In the genomic region with DNA sequence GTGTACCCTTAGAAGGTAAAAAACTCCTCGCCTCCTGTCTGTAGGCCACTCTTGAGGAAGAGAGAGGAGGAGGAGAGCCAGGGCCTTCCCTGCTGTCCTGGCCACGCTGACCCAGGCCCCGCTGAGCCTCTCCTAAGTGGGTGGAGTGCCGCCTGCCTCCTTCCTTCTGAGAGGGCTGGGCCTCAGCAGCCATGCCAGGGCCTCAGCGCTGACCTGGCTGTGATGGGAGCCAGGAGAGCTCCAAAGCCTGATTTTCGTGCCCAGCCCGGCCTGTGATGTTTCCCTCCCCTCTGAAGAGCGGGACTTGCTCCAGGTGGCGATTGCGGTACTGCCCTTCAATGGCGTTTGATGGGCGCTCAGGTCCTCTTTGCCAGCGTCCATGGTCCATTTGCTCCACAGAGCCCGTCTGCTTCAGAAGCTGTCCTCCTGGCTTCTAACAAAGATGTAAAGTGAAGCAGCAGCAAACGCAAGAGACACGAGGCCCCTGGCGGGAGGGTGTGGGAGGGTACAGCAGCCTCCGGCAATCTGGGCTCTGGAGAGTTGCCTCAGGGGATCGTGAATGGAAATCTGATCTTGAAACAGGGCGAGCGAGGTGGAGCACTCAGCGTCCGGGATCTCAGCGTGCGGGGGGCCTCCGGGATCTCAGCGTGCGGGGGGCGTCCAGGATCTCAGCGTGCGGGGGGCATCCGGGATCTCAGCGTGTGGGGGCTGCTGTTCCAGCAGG, we compare ENCODE assay signal across 20 cellular contexts.
DNase-seq lines count a peak whose midpoint lies in the region; ATAC-seq and TF ChIP-seq lines count a peak whose summit lies in the region.
"Had no signal": no experiment of that assay in that cellular context is flagged by ENCODE, and none has a peak within 500 bp of the region (broad histone marks: within the 10 kb centered on the region; RNA-seq: fewer than 3 reads in every experiment).

No MANE protein-coding gene starts in this region.

- peaks cover 45% of the 10 kb centered on the region for H3K4me1 Mint-ChIP-seq in neural progenitor cell

- intact Hi-C loops in IMR-90 (cut with micrococcal nuclease), result no loop called here

- H2BK5ac ChIP-seq in IMR-90 (ENCODE audit: low read depth, low read length, poor library complexity, severe bottlenecking), result no peak overlapping the region

- no peaks in the 10 kb centered on the region for H3K36me3 ChIP-seq in BE2C
- H3K36me3 ChIP-seq in IMR-90 (ENCODE audit: control insufficient read depth, insufficient read depth, low read length), result no peaks in the 10 kb centered on the region
- no peaks in the 10 kb centered on the region for H3K36me3 ChIP-seq in neural progenitor cell
- H3K36me3 ChIP-seq in H7 (replicated peaks; ENCODE audit: control insufficient read depth, insufficient read depth, low read length), result no peaks in the 10 kb centered on the region

- no peak overlapping the region for H2AK9ac ChIP-seq in IMR-90 (replicated peaks; ENCODE audit: low read depth, low read length, poor library complexity)

- no peaks in the 10 kb centered on the region for H3K9me3 Mint-ChIP-seq in neural progenitor cell
- H3K9me3 Mint-ChIP-seq: activated CD4-positive, alpha-beta memory T cell treated with anti-CD3 and anti-CD28 coated beads for 36 hours; activated naive CD4-positive, alpha-beta T cell treated with anti-CD3 and anti-CD28 coated beads for 36 hours; activated T-cell treated with anti-CD3 and anti-CD28 coated beads, Interleukin-2, amount 50 U/mL, for 24 hours; natural killer cell treated with Interleukin-12 subunit alpha and Interleukin-12 subunit beta and Interleukin-15 and Interleukin-18, amount 100 ng/mL, for 72 hours; T-helper 1 cell treated with Interleukin-12 subunit alpha and Interleukin-12 subunit beta and Interleukin-4 antibody, amounts not matched to agents 30 μg/mL and 1 μg/mL, for 36 hours had no signal

- POLR2A ChIA-PET in IMR-90 (lab: Charles Lee; ENCODE audit: unreplicated experiment), result no interaction called here

- peak overlapping the region; percentile 72 for H3K27ac Mint-ChIP-seq in neural progenitor cell
- H3K27ac Mint-ChIP-seq: activated CD4-positive, alpha-beta memory T cell treated with anti-CD3 and anti-CD28 coated beads for 36 hours; activated naive CD4-positive, alpha-beta T cell treated with anti-CD3 and anti-CD28 coated beads for 36 hours; activated T-cell treated with anti-CD3 and anti-CD28 coated beads, Interleukin-2, amount 50 U/mL, for 24 hours; natural killer cell treated with Interleukin-12 subunit alpha and Interleukin-12 subunit beta and Interleukin-15 and Interleukin-18, amount 100 ng/mL, for 72 hours; T-helper 1 cell treated with Interleukin-12 subunit alpha and Interleukin-12 subunit beta and Interleukin-4 antibody, amounts not matched to agents 30 μg/mL and 1 μg/mL, for 36 hours had no signal

- peak overlapping the region; percentile 40; the same call in 1 of the 2 replicates for H2BK20ac ChIP-seq in IMR-90 (ENCODE audit: low read depth, low read length)

- H3K14ac ChIP-seq in IMR-90 (replicated peaks; ENCODE audit: low read depth, low read length), result no peak overlapping the region

- no peak overlapping the region for H3K4me3 Mint-ChIP-seq in neural progenitor cell
- H3K4me3 Mint-ChIP-seq: activated CD4-positive, alpha-beta memory T cell treated with anti-CD3 and anti-CD28 coated beads for 36 hours; activated naive CD4-positive, alpha-beta T cell treated with anti-CD3 and anti-CD28 coated beads for 36 hours; activated T-cell treated with anti-CD3 and anti-CD28 coated beads, Interleukin-2, amount 50 U/mL, for 24 hours; natural killer cell treated with Interleukin-12 subunit alpha and Interleukin-12 subunit beta and Interleukin-15 and Interleukin-18, amount 100 ng/mL, for 72 hours; T-helper 1 cell treated with Interleukin-12 subunit alpha and Interleukin-12 subunit beta and Interleukin-4 antibody, amounts not matched to agents 30 μg/mL and 1 μg/mL, for 36 hours had no signal

- H3F3A ChIP-seq in neural progenitor cell (ENCODE audit: low read depth), result no peaks in the 10 kb centered on the region

- no peak overlapping the region for H4K8ac ChIP-seq in IMR-90 (ENCODE audit: low read depth in 2 of 2, low read length in 2 of 2)

- WGBS in IMR-90 (ENCODE audit: extremely low coverage in 2 of 2, insufficient read length in 1 of 2), 2 experiments, result 89% methylated on average over 22 of the region's 33 CpGs; no CpG with 5 or more reads in 1 of the 2 experiments

- in situ Hi-C loops in IMR-90 (cut with MboI; ENCODE audit: low sequenced_read_pairs), result no loop called here

- no peak overlapping the region; the same call in 1 of the 2 replicates for H4K5ac ChIP-seq in IMR-90 (ENCODE audit: low read depth, low read length)

- H2BK120ac ChIP-seq in IMR-90 (ENCODE audit: low read depth, low read length), result peak overlapping the region; percentile 75

- H3K9ac ChIP-seq in IMR-90 (ENCODE audit: low read depth, low read length) (no peak overlapping the region), neural progenitor cell (no peak overlapping the region)

- no peak overlapping the region for H3K23ac ChIP-seq in IMR-90 (ENCODE audit: low read depth, low read length)

- H3K27me3 Mint-ChIP-seq in neural progenitor cell (ENCODE audit: insufficient read depth, low read depth), result peaks cover 22% of the 10 kb centered on the region
- H3K27me3 Mint-ChIP-seq: activated CD4-positive, alpha-beta memory T cell treated with anti-CD3 and anti-CD28 coated beads for 36 hours; activated T-cell treated with anti-CD3 and anti-CD28 coated beads, Interleukin-2, amount 50 U/mL, for 24 hours; natural killer cell treated with Interleukin-12 subunit alpha and Interleukin-12 subunit beta and Interleukin-15 and Interleukin-18, amount 100 ng/mL, for 72 hours had no signal

- H3K9me3 ChIP-seq in BE2C (no peaks in the 10 kb centered on the region), IMR-90 (ENCODE audit: control insufficient read depth, insufficient read depth, low read length) (no peaks in the 10 kb centered on the region), neural progenitor cell (ENCODE audit: low read depth) (no peaks in the 10 kb centered on the region)
- H3K9me3 ChIP-seq: psoas muscle, spleen had no signal

- peak overlapping the region; percentile 74 for H3K4ac ChIP-seq in IMR-90 (ENCODE audit: low read depth, low read length)

- no peak overlapping the region for H2AFZ ChIP-seq in IMR-90 (replicated peaks; ENCODE audit: low read length, poor library complexity)
- H2AFZ ChIP-seq in neural progenitor cell (replicated peaks), result no peak overlapping the region

- dilution Hi-C loops in IMR-90 (cut with HindIII; ENCODE audit: low sequenced_read_pairs, unreplicated experiment), result no loop called here

- H3K4me1 ChIP-seq in BE2C (peaks cover 3% of the 10 kb centered on the region; the same call in 1 of the 2 replicates), IMR-90 (ENCODE audit: control insufficient read depth, insufficient read depth, low read length) (peaks cover 21% of the 10 kb centered on the region), neural progenitor cell (peaks cover 19% of the 10 kb centered on the region)
- H3K4me1 ChIP-seq: psoas muscle had no signal

- no peak for TF ChIP-seq POLR2A in IMR-90 (IDR thresholded peaks at IDR 0.05; ENCODE audit: low read depth, low read length)

- H2BK15ac ChIP-seq in IMR-90 (ENCODE audit: low read depth, low read length), result 0 out of 3 replicates have a peak overlapping the region, but pooled peaks have one; percentile 27

- no peak overlapping the region for H3K4me2 ChIP-seq in IMR-90 (ENCODE audit: low read depth, low read length)
- H3K4me2 ChIP-seq in neural progenitor cell, result no peak overlapping the region

- H4K91ac ChIP-seq in IMR-90 (ENCODE audit: insufficient read depth, low read depth, low read length), result peak overlapping the region; percentile 68

- CTCF ChIA-PET in IMR-90 (lab: Yijun Ruan, JAX), result no interaction called here

- H4K20me1 ChIP-seq in IMR-90 (ENCODE audit: insufficient read depth, low read length) (no peaks in the 10 kb centered on the region), neural progenitor cell (ENCODE audit: low read depth) (no peaks in the 10 kb centered on the region)

- H2AK5ac ChIP-seq in IMR-90 (ENCODE audit: low read depth, low read length), result peak overlapping the region; percentile 95

- H3K27me3 ChIP-seq in BE2C, result no peaks in the 10 kb centered on the region
- H3K27me3 ChIP-seq in IMR-90 (ENCODE audit: control insufficient read depth, insufficient read depth, low read length), result no peaks in the 10 kb centered on the region
- no peaks in the 10 kb centered on the region for H3K27me3 ChIP-seq in neural progenitor cell
- H3K27me3 ChIP-seq in H7 (ENCODE audit: control insufficient read depth, insufficient read depth, low read length), result no peaks in the 10 kb centered on the region
- H3K27me3 ChIP-seq: spleen had no signal

- no peaks in the 10 kb centered on the region for H3K36me3 Mint-ChIP-seq in neural progenitor cell
- H3K36me3 Mint-ChIP-seq: activated CD4-positive, alpha-beta memory T cell treated with anti-CD3 and anti-CD28 coated beads for 36 hours; natural killer cell treated with Interleukin-12 subunit alpha and Interleukin-12 subunit beta and Interleukin-15 and Interleukin-18, amount 100 ng/mL, for 72 hours had no signal

- H3K56ac ChIP-seq in IMR-90 (ENCODE audit: extremely low read depth, insufficient read depth, low read length), result no peak overlapping the region

- peak; percentile 41 for DNase-seq in BE2C
- DNase-seq in IMR-90, result no peak
- DNase-seq in amniotic epithelial cell (ENCODE audit: low read depth), result peak; percentile 36
- peak; percentile 22 for DNase-seq in neural progenitor cell (ENCODE audit: low spot score)
- DNase-seq in H7, result no peak
- DNase-seq in NCI-H187 treated with DMSO at 0.1 percent for 48 hours (lab: John Stamatoyannopoulos, UW), result no peak
- DNase-seq: activated CD4-positive, alpha-beta memory T cell treated with anti-CD3 and anti-CD28 coated beads for 36 hours; activated naive CD4-positive, alpha-beta T cell treated with anti-CD3 and anti-CD28 coated beads for 36 hours; activated T-cell treated with anti-CD3 and anti-CD28 coated beads, Interleukin-2, amount 50 U/mL, for 24 hours; effector CD4-positive, alpha-beta T cell; NCI-H774; psoas muscle; SHP77; spleen; stimulated activated CD4-positive, alpha-beta T cell treated with anti-CD3 and anti-CD28 coated beads, Interleukin-4, amount 100 ng/mL, for 4 hours had no signal

- H3K18ac ChIP-seq in IMR-90 (ENCODE audit: low read depth, low read length), result no peak overlapping the region; the same call in 1 of the 2 replicates

- peaks cover 0 to 18% of the 10 kb centered on the region in 2 experiments; a peak in 2 of 4 replicates for H3K79me1 ChIP-seq in IMR-90 (ENCODE audit: low read depth in 1 of 2, low read length in 2 of 2)

- TF ChIP-seq CTCF in BE2C (IDR thresholded peaks at IDR 0.05; ENCODE audit: low read depth, low read length), result no peak
- no peak for TF ChIP-seq CTCF in IMR-90 (conservative IDR thresholded peaks at IDR 0.05; ENCODE audit: low read depth, low read length)
- no peak for TF ChIP-seq CTCF in neural progenitor cell (IDR thresholded peaks at IDR 0.05)

- ATAC-seq in IMR-90 (ENCODE audit: low read depth), result no peak
- ATAC-seq in HG03280 (IDR thresholded peaks at IDR 0.05; ENCODE audit: unreplicated experiment), result no peak
- ATAC-seq in GM19467 (IDR thresholded peaks at IDR 0.05; ENCODE audit: unreplicated experiment), result no peak
- ATAC-seq: natural killer cell treated with Interleukin-12 subunit alpha and Interleukin-12 subunit beta and Interleukin-15 and Interleukin-18, amount 100 ng/mL, for 72 hours; psoas muscle had no signal

- BruUV-seq in IMR-90 (replicated peaks; lab: Mats Ljungman, UMichigan), result no TSS peak

- no peak for TF ChIP-seq RAD21 in IMR-90 (IDR thresholded peaks at IDR 0.05; ENCODE audit: low read length)

- peaks cover 14% of the 10 kb centered on the region for H3K9me1 ChIP-seq in IMR-90 (ENCODE audit: insufficient read depth, low read length)

- no peak overlapping the region for H3K4me3 ChIP-seq in BE2C (ENCODE audit: low read depth, low read length)
- H3K4me3 ChIP-seq in IMR-90 (ENCODE audit: insufficient read depth, low read depth, low read length), result no peak overlapping the region
- no peak overlapping the region for H3K4me3 ChIP-seq in neural progenitor cell
- no peak overlapping the region for H3K4me3 ChIP-seq in H7 (ENCODE audit: insufficient read depth, low read depth, low read length)
- H3K4me3 ChIP-seq: psoas muscle, spleen had no signal

- H3K27ac ChIP-seq in IMR-90 (ENCODE audit: insufficient read depth, low read length) (no peak overlapping the region), neural progenitor cell (no peak overlapping the region)
- H3K27ac ChIP-seq: psoas muscle, spleen, VCaP had no signal

- H3K79me2 ChIP-seq in neural progenitor cell (ENCODE audit: low read depth), result no peaks in the 10 kb centered on the region

Comparison
In these comparisons a context has a peak if more than half of its experiments do, and no peak if none do; other contexts are left out.
1. DNase-seq: peak in BE2C (single experiment), amniotic epithelial cell (single experiment) and neural progenitor cell (single experiment); none in IMR-90 (single experiment), H7 (single experiment) and NCI-H187 treated with DMSO at 0.1 percent for 48 hours (single experiment).